In the genomic region with DNA sequence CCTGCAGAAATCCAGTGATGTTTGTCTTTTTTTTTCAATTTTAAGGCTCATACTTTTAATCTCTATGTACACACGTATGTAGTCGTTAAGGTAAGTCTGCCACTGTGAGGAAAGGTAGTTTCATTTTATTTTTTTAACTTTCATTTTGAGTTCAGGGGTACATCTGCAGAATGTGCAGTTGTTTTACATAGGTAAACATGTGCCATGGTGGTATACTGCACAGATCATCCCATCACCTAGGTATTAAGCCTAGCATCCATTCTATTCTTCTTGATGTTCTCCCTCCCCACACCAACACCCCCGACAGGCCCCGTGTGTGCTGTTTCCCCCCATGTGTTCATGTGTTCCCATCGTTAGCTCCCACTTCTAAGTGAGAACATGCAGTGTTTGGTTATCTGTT, we compare ENCODE assay signal across 24 cellular contexts. TPM values are rescaled to one million over a fixed set of nuclear protein-coding genes. Genes with fewer than 3 reads are reported as not detected.
DNase-seq lines count a peak whose midpoint lies in the region; ATAC-seq and TF ChIP-seq lines count a peak whose summit lies in the region.
"Had no signal": no experiment of that assay in that cellular context is flagged by ENCODE, and none has a peak within 500 bp of the region (broad histone marks: within the 10 kb centered on the region; RNA-seq: fewer than 3 reads in every experiment).

No MANE protein-coding gene starts in this region.

- no peak overlapping the region for H3K4me3 Mint-ChIP-seq in activated naive CD8-positive, alpha-beta T cell treated with anti-CD3 and anti-CD28 coated beads, Interleukin-2, amount 10 ng/mL, durations not matched to agents 7 days and 5 days
- no peak overlapping the region for H3K4me3 Mint-ChIP-seq in activated naive CD8-positive, alpha-beta T cell treated with anti-CD3 and anti-CD28 coated beads for 36 hours
- no peak overlapping the region for H3K4me3 Mint-ChIP-seq in activated T-helper 17 cell treated with anti-CD3 and anti-CD28 coated beads, Interleukin-2, amount 50 U/mL, for 72 hours
- H3K4me3 Mint-ChIP-seq: CD14-positive monocyte had no signal

- no peaks in the 10 kb centered on the region for H3K36me3 ChIP-seq in gastroesophageal sphincter

- 91 to 93% methylated on average over 2 to 5 of the region's 5 CpGs for WGBS in gastroesophageal sphincter (ENCODE audit: low coverage in 1 of 2), 2 donors

- TF ChIP-seq POLR2A in gastroesophageal sphincter (IDR thresholded peaks at IDR 0.05): no peak

- no peaks in the 10 kb centered on the region for H3K27me3 ChIP-seq in gastroesophageal sphincter
- H3K27me3 ChIP-seq in foreskin keratinocyte: no peaks in the 10 kb centered on the region

- no peak overlapping the region for H3K4me3 ChIP-seq in gastroesophageal sphincter
- H3K4me3 ChIP-seq: K562 had no signal

- TF ChIP-seq CTCF in gastroesophageal sphincter (IDR thresholded peaks at IDR 0.05) (no peak), foreskin keratinocyte (conservative IDR thresholded peaks at IDR 0.05) (no peak)

- TF ChIP-seq EP300 in gastroesophageal sphincter (IDR thresholded peaks at IDR 0.05): no peak

- DNase-seq in NCI-H82 (lab: John Stamatoyannopoulos, UW) (peak; percentile 5), NCI-H82 treated with DMSO at 0.1 percent for 48 hours (lab: John Stamatoyannopoulos, UW; ENCODE audit: unreplicated experiment) (no peak), foreskin keratinocyte (no peak)
- no peak for DNase-seq in activated naive CD8-positive, alpha-beta T cell treated with anti-CD3 and anti-CD28 coated beads, Interleukin-2, amount 10 ng/mL, durations not matched to agents 7 days and 5 days
- no peak for DNase-seq in activated naive CD8-positive, alpha-beta T cell treated with anti-CD3 and anti-CD28 coated beads for 36 hours
- DNase-seq: 8988T, COR-L47, DMS 273 treated with DMSO at 0.1 percent for 48 hours, DND-41, HCEC 1CT, NCI-H1417 treated with DMSO at 0.1 percent for 48 hours, NCI-H187 treated with DMSO at 0.1 percent for 48 hours, NCI-H2227 treated with DMSO at 0.1 percent for 48 hours, NCI-H510A treated with DMSO at 0.1 percent for 48 hours, NCI-H774, RPMI8226, SHP77 treated with DMSO at 0.1 percent for 48 hours, SK-N-SH had no signal

- H3K27ac ChIP-seq in gastroesophageal sphincter (no peak overlapping the region), foreskin keratinocyte (no peak overlapping the region)

- no peaks in the 10 kb centered on the region for H3K27me3 Mint-ChIP-seq in activated naive CD8-positive, alpha-beta T cell treated with anti-CD3 and anti-CD28 coated beads, Interleukin-2, amount 10 ng/mL, durations not matched to agents 7 days and 5 days
- H3K27me3 Mint-ChIP-seq in activated naive CD8-positive, alpha-beta T cell treated with anti-CD3 and anti-CD28 coated beads for 36 hours: no peaks in the 10 kb centered on the region
- no peaks in the 10 kb centered on the region for H3K27me3 Mint-ChIP-seq in activated T-helper 17 cell treated with anti-CD3 and anti-CD28 coated beads, Interleukin-2, amount 50 U/mL, for 72 hours

- no peaks in the 10 kb centered on the region for H3K9me3 Mint-ChIP-seq in activated naive CD8-positive, alpha-beta T cell treated with anti-CD3 and anti-CD28 coated beads, Interleukin-2, amount 10 ng/mL, durations not matched to agents 7 days and 5 days
- H3K9me3 Mint-ChIP-seq in activated naive CD8-positive, alpha-beta T cell treated with anti-CD3 and anti-CD28 coated beads for 36 hours: no peaks in the 10 kb centered on the region
- no peaks in the 10 kb centered on the region for H3K9me3 Mint-ChIP-seq in activated T-helper 17 cell treated with anti-CD3 and anti-CD28 coated beads, Interleukin-2, amount 50 U/mL, for 72 hours

- H3K9me3 ChIP-seq in gastroesophageal sphincter: peaks cover 0 to 3% (median 0%) of the 10 kb centered on the region in 3 donors
- H3K9me3 ChIP-seq: SK-N-SH had no signal

- peak; percentile 60 for ATAC-seq in activated naive CD8-positive, alpha-beta T cell treated with anti-CD3 and anti-CD28 coated beads, Interleukin-2, amount 10 ng/mL, durations not matched to agents 7 days and 5 days (ENCODE audit: low read depth)
- ATAC-seq in activated T-helper 17 cell treated with anti-CD3 and anti-CD28 coated beads, Interleukin-2, amount 50 U/mL, for 72 hours (replicated peaks): peak; percentile 29
- ATAC-seq in gastroesophageal sphincter (no peak), GM18907 (IDR thresholded peaks at IDR 0.05; ENCODE audit: unreplicated experiment) (no peak), foreskin keratinocyte (no peak)
- ATAC-seq: K562 had no signal

- H3K4me1 Mint-ChIP-seq in activated naive CD8-positive, alpha-beta T cell treated with anti-CD3 and anti-CD28 coated beads, Interleukin-2, amount 10 ng/mL, durations not matched to agents 7 days and 5 days: no peaks in the 10 kb centered on the region
- H3K4me1 Mint-ChIP-seq in activated naive CD8-positive, alpha-beta T cell treated with anti-CD3 and anti-CD28 coated beads for 36 hours: no peaks in the 10 kb centered on the region
- no peaks in the 10 kb centered on the region for H3K4me1 Mint-ChIP-seq in activated T-helper 17 cell treated with anti-CD3 and anti-CD28 coated beads, Interleukin-2, amount 50 U/mL, for 72 hours
- H3K4me1 Mint-ChIP-seq: CD14-positive monocyte had no signal

- no peaks in the 10 kb centered on the region for H3K36me3 Mint-ChIP-seq in activated naive CD8-positive, alpha-beta T cell treated with anti-CD3 and anti-CD28 coated beads, Interleukin-2, amount 10 ng/mL, durations not matched to agents 7 days and 5 days
- no peaks in the 10 kb centered on the region for H3K36me3 Mint-ChIP-seq in activated naive CD8-positive, alpha-beta T cell treated with anti-CD3 and anti-CD28 coated beads for 36 hours
- no peaks in the 10 kb centered on the region for H3K36me3 Mint-ChIP-seq in activated T-helper 17 cell treated with anti-CD3 and anti-CD28 coated beads, Interleukin-2, amount 50 U/mL, for 72 hours (ENCODE audit: low read depth)
- H3K36me3 Mint-ChIP-seq: CD14-positive monocyte had no signal

- H3K4me1 ChIP-seq in gastroesophageal sphincter (no peaks in the 10 kb centered on the region), foreskin keratinocyte (peaks cover 2% of the 10 kb centered on the region)

- POLR2A ChIA-PET in activated naive CD8-positive, alpha-beta T cell treated with anti-CD3 and anti-CD28 coated beads, Interleukin-2, amount 10 ng/mL, durations not matched to agents 7 days and 5 days (lab: Charles Lee): no interaction called here

- H3K27ac Mint-ChIP-seq in activated naive CD8-positive, alpha-beta T cell treated with anti-CD3 and anti-CD28 coated beads, Interleukin-2, amount 10 ng/mL, durations not matched to agents 7 days and 5 days: no peak overlapping the region
- no peak overlapping the region for H3K27ac Mint-ChIP-seq in activated naive CD8-positive, alpha-beta T cell treated with anti-CD3 and anti-CD28 coated beads for 36 hours
- no peak overlapping the region for H3K27ac Mint-ChIP-seq in activated T-helper 17 cell treated with anti-CD3 and anti-CD28 coated beads, Interleukin-2, amount 50 U/mL, for 72 hours
- H3K27ac Mint-ChIP-seq: CD14-positive monocyte had no signal

RNA-seq across cellular contexts. Expression of a gene that starts 19.7 kb away (rescaled TPM):
- not detected for total RNA-seq in activated naive CD8-positive, alpha-beta T cell treated with anti-CD3 and anti-CD28 coated beads, Interleukin-2, amount 10 ng/mL, durations not matched to agents 7 days and 5 days
- total RNA-seq in activated naive CD8-positive, alpha-beta T cell treated with anti-CD3 and anti-CD28 coated beads for 36 hours: not detected
- total RNA-seq in activated T-helper 17 cell treated with anti-CD3 and anti-CD28 coated beads, Interleukin-2, amount 50 U/mL, for 72 hours: not detected
- total RNA-seq in gastroesophageal sphincter (1 to 10 TPM; 2.9 to 8.4 (median 4.2) TPM), foreskin keratinocyte (not detected in 2 replicates)
- not detected in 2 replicates for polyA plus RNA-seq in foreskin keratinocyte
- total RNA-seq: G401, K562 had no signal
- polyA plus RNA-seq: CD14-positive monocyte, K562, SK-N-SH had no signal

Comparison
In these comparisons a context has a peak if more than half of its experiments do, and no peak if none do; other contexts are left out.
1. ATAC-seq: peak in activated naive CD8-positive, alpha-beta T cell treated with anti-CD3 and anti-CD28 coated beads, Interleukin-2, amount 10 ng/mL, durations not matched to agents 7 days and 5 days (single experiment) and activated T-helper 17 cell treated with anti-CD3 and anti-CD28 coated beads, Interleukin-2, amount 50 U/mL, for 72 hours (single experiment); none in gastroesophageal sphincter (single experiment), GM18907 (single experiment) and foreskin keratinocyte (single experiment).